In genomic region chr11:69655479-69656394, GRCh38 we compare ENCODE assay signal across 1 cellular context.
TF ChIP-seq lines count a peak whose summit lies in the region.

No MANE protein-coding gene starts in this region.

TF ChIP-seq in HCT116, 20 proteins besides CTCF, POLR2A, EP300 and RAD21 (continued from another document):
- no peak for TF ChIP-seq TCF7L2 (IDR thresholded peaks at IDR 0.05; ENCODE audit: borderline replicate concordance, extremely low read depth, insufficient read depth, insufficient read length)
- TF ChIP-seq EZH2 (IDR thresholded peaks at IDR 0.05) = no peak
- no peak for TF ChIP-seq JUND (IDR thresholded peaks at IDR 0.05)
- no peak for TF ChIP-seq REST (IDR thresholded peaks at IDR 0.05; ENCODE audit: low read depth)
- TF ChIP-seq POLR2AphosphoS5 (IDR thresholded peaks at IDR 0.05; ENCODE audit: low read depth, low read length) = no peak
- no peak for TF ChIP-seq MAX (IDR thresholded peaks at IDR 0.05)
- no peak for TF ChIP-seq SRF (IDR thresholded peaks at IDR 0.05; ENCODE audit: low read depth)
- no peak for TF ChIP-seq ZBTB33 (IDR thresholded peaks at IDR 0.05; ENCODE audit: extremely low read depth, insufficient replicate concordance, low read length)
- no peak for TF ChIP-seq ZNF274 (IDR thresholded peaks at IDR 0.05; ENCODE audit: low read depth, low read length)
- TF ChIP-seq ZFX (IDR thresholded peaks at IDR 0.05) = no peak
- no peak for TF ChIP-seq CBX3 (IDR thresholded peaks at IDR 0.05; ENCODE audit: low read depth)
- TF ChIP-seq CEBPB (IDR thresholded peaks at IDR 0.05; ENCODE audit: low read depth) = no peak
- no peak for TF ChIP-seq YY1 (IDR thresholded peaks at IDR 0.05; ENCODE audit: extremely low read depth, insufficient replicate concordance, low read depth, low read length)
- TF ChIP-seq ATF3 (IDR thresholded peaks at IDR 0.05) = no peak
- TF ChIP-seq SP1 (IDR thresholded peaks at IDR 0.05; ENCODE audit: low read depth) = no peak
- TF ChIP-seq EGR1 (IDR thresholded peaks at IDR 0.05; ENCODE audit: low read depth) = no peak
- no peak for TF ChIP-seq SIN3A (IDR thresholded peaks at IDR 0.05; ENCODE audit: low read depth)
